In genomic region chr13:32955881-32956594, GRCh38 we compare ENCODE assay signal across 20 cellular contexts.
DNase-seq lines count a peak whose midpoint lies in the region; ATAC-seq and TF ChIP-seq lines count a peak whose summit lies in the region.
"Had no signal": no experiment of that assay in that cellular context is flagged by ENCODE, and none has a peak within 500 bp of the region (broad histone marks: within the 10 kb centered on the region; RNA-seq: fewer than 3 reads in every experiment).

No MANE protein-coding gene starts in this region.

- CTCF ChIA-PET in A673 (lab: Charles Lee) (interaction anchor here (1.0 kb wide), 1 partner anchor 103 kb away, joined by 9 read pairs; no protein-coding TSS in a partner anchor), HEK293T (lab: Yijun Ruan, JAX) (interaction anchor here (1.0 kb wide), 1 partner anchor 16 kb away, joined by 3 read pairs; no protein-coding TSS in a partner anchor)

- H3K27me3 ChIP-seq in A673 (replicated peaks; ENCODE audit: insufficient read depth, low read depth, low read length, poor library complexity) (no peaks in the 10 kb centered on the region), right lobe of liver (no peaks in the 10 kb centered on the region)

- no peak for TF ChIP-seq POLR2A in right lobe of liver (IDR thresholded peaks at IDR 0.05)

- intact Hi-C loops in A673 (cut with micrococcal nuclease; ENCODE audit: unreplicated experiment) (no loop called here), right lobe of liver (cut with DNase I) (no loop called here)

- TF ChIP-seq CTCF in A673 (conservative IDR thresholded peaks at IDR 0.05; ENCODE audit: low read depth, low read length) (no peak), fibroblast of mammary gland (conservative IDR thresholded peaks at IDR 0.05; ENCODE audit: control insufficient read depth, insufficient read depth, low read depth, low read length) (no peak), right lobe of liver (IDR thresholded peaks at IDR 0.05) (no peak)

- 74% methylated on average over 5 of the region's 5 CpGs for WGBS in right lobe of liver (ENCODE audit: insufficient coverage, low coverage, low lambda C conversion rate, missing lambda C conversion rate)

- H3K4me3 ChIP-seq in A673 (ENCODE audit: low read depth, low read length, poor library complexity, severe bottlenecking) (no peak overlapping the region), fibroblast of mammary gland (ENCODE audit: control insufficient read depth, low read depth, low read length) (no peak overlapping the region), right lobe of liver (no peak overlapping the region)

- H3K9me3 ChIP-seq in A673 (ENCODE audit: low read depth, low read length, poor library complexity, severe bottlenecking) (no peaks in the 10 kb centered on the region), right lobe of liver (no peaks in the 10 kb centered on the region)
- H3K9me3 ChIP-seq: SK-N-SH had no signal

- H3K4me1 ChIP-seq in A673 (ENCODE audit: insufficient read depth, low read length, poor library complexity, severe bottlenecking) = peaks cover 17% of the 10 kb centered on the region
- H3K4me1 ChIP-seq in right lobe of liver = peaks cover 0 to 14% (median 3%) of the 10 kb centered on the region in 4 donors

- DNase-seq in A673 (ENCODE audit: low spot score) (peak; percentile 80), HEK293T (ENCODE audit: extremely low spot score) (no peak), fibroblast of mammary gland (ENCODE audit: low read depth) (peak; percentile 3), right lobe of liver (no peak), NCI-H2107 treated with DMSO at 0.1 percent for 48 hours (lab: John Stamatoyannopoulos, UW; ENCODE audit: unreplicated experiment) (no peak)
- DNase-seq in stimulated activated naive CD4-positive, alpha-beta T cell (lab: John Stamatoyannopoulos, UW) = no peak
- DNase-seq in activated CD4-positive, alpha-beta T cell treated with anti-CD3 and anti-CD28 coated beads, Interleukin-2, amount 50 U/mL, for 48 hours = no peak
- DNase-seq: Calu3; CD4-positive, alpha-beta memory T cell; GOT3; Karpas-422; NCI-H1048; NCI-H1436; NCI-H2029; NCI-H2171 treated with DMSO at 0.1 percent for 48 hours; NCI-H526 treated with DMSO at 0.1 percent for 48 hours; SHP77; SK-N-SH had no signal

- H3K27ac ChIP-seq in A673 (ENCODE audit: low read depth, low read length, poor library complexity, severe bottlenecking) = peak overlapping the region; percentile 35
- H3K27ac ChIP-seq in right lobe of liver = peak overlapping the region in 1 of 3 donors; percentile 11

- ATAC-seq in right lobe of liver (peak; percentile 71 to 86 (median 82)), HG02885 (IDR thresholded peaks at IDR 0.05; ENCODE audit: poor library complexity, unreplicated experiment) (no peak)
- ATAC-seq: HCT116 had no signal

- POLR2A ChIA-PET in A673 (lab: Charles Lee; ENCODE audit: low non-redundant PET) = no interaction called here
- POLR2A ChIA-PET in HEK293T (lab: Yijun Ruan, JAX) = no interaction called here

- no peaks in the 10 kb centered on the region for H3K36me3 ChIP-seq in A673 (ENCODE audit: insufficient read depth, low read length, poor library complexity, severe bottlenecking)
- H3K36me3 ChIP-seq in right lobe of liver = no peaks in the 10 kb centered on the region

- no TSS peak for BruUV-seq in A673 (replicated peaks; lab: Mats Ljungman, UMichigan)

TF ChIP-seq in HEK293T, 16 proteins besides CTCF, POLR2A, EP300 and RAD21:
- TF ChIP-seq NFRKB (IDR thresholded peaks at IDR 0.05) (no peak), PKNOX1 (IDR thresholded peaks at IDR 0.05) (0 out of 2 replicates have a peak, but pooled peaks have one; percentile 5)

Comparison
In these comparisons a context has a peak if more than half of its experiments do, and no peak if none do; other contexts are left out.
1. DNase-seq: peak in A673 (single experiment) and fibroblast of mammary gland (single experiment); none in HEK293T (single experiment), right lobe of liver (0 of 3), stimulated activated naive CD4-positive, alpha-beta T cell (0 of 6), NCI-H2107 treated with DMSO at 0.1 percent for 48 hours (single experiment) and activated CD4-positive, alpha-beta T cell treated with anti-CD3 and anti-CD28 coated beads, Interleukin-2, amount 50 U/mL, for 48 hours (0 of 2).